In the genomic region with DNA sequence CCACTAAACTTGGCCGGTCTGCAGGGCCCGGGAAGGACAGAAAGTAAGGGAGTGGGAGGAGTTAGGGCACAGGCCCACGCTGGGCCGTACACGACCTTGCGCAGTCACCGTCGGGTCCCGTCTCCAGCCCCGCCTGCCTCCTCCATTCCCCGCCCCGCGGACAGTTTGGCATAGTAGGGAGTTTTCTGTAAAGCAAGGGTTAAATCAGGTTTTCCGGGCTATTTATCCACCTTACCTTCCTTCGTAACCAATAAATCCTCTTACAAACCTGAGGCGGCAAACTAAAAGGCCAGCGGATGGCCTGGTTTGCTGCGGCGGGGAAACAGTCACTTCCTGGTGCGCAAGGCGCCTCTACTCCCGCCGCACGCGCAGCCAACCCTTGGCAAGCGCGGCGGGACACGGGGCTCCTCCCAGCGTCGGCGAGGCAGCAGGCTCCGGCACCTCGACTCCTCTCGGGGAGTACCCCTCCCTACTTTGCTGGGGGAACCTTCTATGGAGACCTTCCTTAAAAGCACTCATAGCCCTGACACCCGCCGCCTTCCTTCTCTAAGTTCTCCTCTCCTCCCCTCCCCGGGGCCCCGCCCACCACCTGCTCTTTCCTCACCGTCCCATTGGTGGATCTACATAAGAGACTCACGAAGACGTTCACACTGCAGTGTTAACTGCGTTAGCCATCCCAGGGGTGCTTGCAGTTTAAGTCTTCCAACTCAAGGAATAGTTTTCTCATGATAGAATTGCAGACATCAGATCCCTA, we compare ENCODE assay signal across 1 cellular context.
TF ChIP-seq lines count a peak whose summit lies in the region.

A gene with protein sequence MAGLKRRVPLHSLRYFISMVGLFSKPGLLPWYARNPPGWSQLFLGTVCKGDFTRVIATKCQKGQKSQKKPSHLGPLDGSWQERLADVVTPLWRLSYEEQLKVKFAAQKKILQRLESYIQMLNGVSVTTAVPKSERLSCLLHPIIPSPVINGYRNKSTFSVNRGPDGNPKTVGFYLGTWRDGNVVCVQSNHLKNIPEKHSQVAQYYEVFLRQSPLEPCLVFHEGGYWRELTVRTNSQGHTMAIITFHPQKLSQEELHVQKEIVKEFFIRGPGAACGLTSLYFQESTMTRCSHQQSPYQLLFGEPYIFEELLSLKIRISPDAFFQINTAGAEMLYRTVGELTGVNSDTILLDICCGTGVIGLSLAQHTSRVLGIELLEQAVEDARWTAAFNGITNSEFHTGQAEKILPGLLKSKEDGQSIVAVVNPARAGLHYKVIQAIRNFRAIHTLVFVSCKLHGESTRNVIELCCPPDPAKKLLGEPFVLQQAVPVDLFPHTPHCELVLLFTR (minus strand): TSS at position 563 of the 754 bp plus-strand sequence. CDS start 9,822 bp downstream, outside the sequence.

TF ChIP-seq in K562, 482 proteins besides CTCF, POLR2A, EP300 and RAD21 (continued from another document and continues in another):
- TF ChIP-seq, protein P1, sequence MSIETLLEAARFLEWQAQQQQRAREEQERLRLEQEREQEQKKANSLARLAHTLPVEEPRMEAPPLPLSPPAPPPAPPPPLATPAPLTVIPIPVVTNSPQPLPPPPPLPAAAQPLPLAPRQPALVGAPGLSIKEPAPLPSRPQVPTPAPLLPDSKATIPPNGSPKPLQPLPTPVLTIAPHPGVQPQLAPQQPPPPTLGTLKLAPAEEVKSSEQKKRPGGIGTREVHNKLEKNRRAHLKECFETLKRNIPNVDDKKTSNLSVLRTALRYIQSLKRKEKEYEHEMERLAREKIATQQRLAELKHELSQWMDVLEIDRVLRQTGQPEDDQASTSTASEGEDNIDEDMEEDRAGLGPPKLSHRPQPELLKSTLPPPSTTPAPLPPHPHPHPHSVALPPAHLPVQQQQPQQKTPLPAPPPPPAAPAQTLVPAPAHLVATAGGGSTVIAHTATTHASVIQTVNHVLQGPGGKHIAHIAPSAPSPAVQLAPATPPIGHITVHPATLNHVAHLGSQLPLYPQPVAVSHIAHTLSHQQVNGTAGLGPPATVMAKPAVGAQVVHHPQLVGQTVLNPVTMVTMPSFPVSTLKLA (conservative IDR thresholded peaks at IDR 0.05), result peak; percentile 69 to 79
- TF ChIP-seq, protein P2, sequence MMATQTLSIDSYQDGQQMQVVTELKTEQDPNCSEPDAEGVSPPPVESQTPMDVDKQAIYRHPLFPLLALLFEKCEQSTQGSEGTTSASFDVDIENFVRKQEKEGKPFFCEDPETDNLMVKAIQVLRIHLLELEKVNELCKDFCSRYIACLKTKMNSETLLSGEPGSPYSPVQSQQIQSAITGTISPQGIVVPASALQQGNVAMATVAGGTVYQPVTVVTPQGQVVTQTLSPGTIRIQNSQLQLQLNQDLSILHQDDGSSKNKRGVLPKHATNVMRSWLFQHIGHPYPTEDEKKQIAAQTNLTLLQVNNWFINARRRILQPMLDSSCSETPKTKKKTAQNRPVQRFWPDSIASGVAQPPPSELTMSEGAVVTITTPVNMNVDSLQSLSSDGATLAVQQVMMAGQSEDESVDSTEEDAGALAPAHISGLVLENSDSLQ (IDR thresholded peaks at IDR 0.05), result 0 out of 2 replicates have a peak, but pooled peaks have one; percentile 17
- peak; percentile 80 for TF ChIP-seq POLR2B (IDR thresholded peaks at IDR 0.05; ENCODE audit: low read depth, partially characterized antibody)
- 0 out of 2 replicates have a peak, but pooled peaks have one; percentile 51 for TF ChIP-seq BRD4 (IDR thresholded peaks at IDR 0.05)
- TF ChIP-seq POLR2AphosphoS5 (IDR thresholded peaks at IDR 0.05; ENCODE audit: control insufficient read depth, insufficient read depth, low read depth, low read length), result peak; percentile 40; the same call in 1 of the 2 replicates
- TF ChIP-seq ATF1 (CRISPR knock-in tag; IDR thresholded peaks at IDR 0.05), result no peak
- TF ChIP-seq ATF1 (tag; IDR thresholded peaks at IDR 0.05), result peak; percentile 70
- TF ChIP-seq NR2C2 (CRISPR knock-in tag; IDR thresholded peaks at IDR 0.05), result no peak
- peak; percentile 67 for TF ChIP-seq NR2C2 (tag; IDR thresholded peaks at IDR 0.05)
- no peak for TF ChIP-seq CHD4 (IDR thresholded peaks at IDR 0.05; ENCODE audit: insufficient read depth, insufficient replicate concordance, low read depth, low read length, poor library complexity, severe bottlenecking)
- no peak for TF ChIP-seq ZNF143 (CRISPR knock-in tag; IDR thresholded peaks at IDR 0.05)
- no peak for TF ChIP-seq STAT5B (CRISPR knock-in tag; IDR thresholded peaks at IDR 0.05)
- peak; percentile 84 for TF ChIP-seq ZFX (CRISPR knock-in tag; IDR thresholded peaks at IDR 0.05)
- peak; percentile 30 for TF ChIP-seq TBP (optimal IDR thresholded peaks at IDR 0.05; ENCODE audit: low read depth, low read length)
- TF ChIP-seq CBX1 (IDR thresholded peaks at IDR 0.05; ENCODE audit: low read depth), result peak; percentile 52; the same call in 1 of the 2 replicates
- TF ChIP-seq PHF8 (IDR thresholded peaks at IDR 0.05; ENCODE audit: borderline replicate concordance, low read length), result peak; percentile 65
- TF ChIP-seq NR1H2 (CRISPR knock-in tag; IDR thresholded peaks at IDR 0.05), result no peak
- TF ChIP-seq, protein P3, sequence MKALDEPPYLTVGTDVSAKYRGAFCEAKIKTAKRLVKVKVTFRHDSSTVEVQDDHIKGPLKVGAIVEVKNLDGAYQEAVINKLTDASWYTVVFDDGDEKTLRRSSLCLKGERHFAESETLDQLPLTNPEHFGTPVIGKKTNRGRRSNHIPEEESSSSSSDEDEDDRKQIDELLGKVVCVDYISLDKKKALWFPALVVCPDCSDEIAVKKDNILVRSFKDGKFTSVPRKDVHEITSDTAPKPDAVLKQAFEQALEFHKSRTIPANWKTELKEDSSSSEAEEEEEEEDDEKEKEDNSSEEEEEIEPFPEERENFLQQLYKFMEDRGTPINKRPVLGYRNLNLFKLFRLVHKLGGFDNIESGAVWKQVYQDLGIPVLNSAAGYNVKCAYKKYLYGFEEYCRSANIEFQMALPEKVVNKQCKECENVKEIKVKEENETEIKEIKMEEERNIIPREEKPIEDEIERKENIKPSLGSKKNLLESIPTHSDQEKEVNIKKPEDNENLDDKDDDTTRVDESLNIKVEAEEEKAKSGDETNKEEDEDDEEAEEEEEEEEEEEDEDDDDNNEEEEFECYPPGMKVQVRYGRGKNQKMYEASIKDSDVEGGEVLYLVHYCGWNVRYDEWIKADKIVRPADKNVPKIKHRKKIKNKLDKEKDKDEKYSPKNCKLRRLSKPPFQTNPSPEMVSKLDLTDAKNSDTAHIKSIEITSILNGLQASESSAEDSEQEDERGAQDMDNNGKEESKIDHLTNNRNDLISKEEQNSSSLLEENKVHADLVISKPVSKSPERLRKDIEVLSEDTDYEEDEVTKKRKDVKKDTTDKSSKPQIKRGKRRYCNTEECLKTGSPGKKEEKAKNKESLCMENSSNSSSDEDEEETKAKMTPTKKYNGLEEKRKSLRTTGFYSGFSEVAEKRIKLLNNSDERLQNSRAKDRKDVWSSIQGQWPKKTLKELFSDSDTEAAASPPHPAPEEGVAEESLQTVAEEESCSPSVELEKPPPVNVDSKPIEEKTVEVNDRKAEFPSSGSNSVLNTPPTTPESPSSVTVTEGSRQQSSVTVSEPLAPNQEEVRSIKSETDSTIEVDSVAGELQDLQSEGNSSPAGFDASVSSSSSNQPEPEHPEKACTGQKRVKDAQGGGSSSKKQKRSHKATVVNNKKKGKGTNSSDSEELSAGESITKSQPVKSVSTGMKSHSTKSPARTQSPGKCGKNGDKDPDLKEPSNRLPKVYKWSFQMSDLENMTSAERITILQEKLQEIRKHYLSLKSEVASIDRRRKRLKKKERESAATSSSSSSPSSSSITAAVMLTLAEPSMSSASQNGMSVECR (CRISPR knock-in tag; IDR thresholded peaks at IDR 0.05), result peak; percentile 50
- TF ChIP-seq POLR2H (tag; IDR thresholded peaks at IDR 0.05; ENCODE audit: low read depth), result 0 out of 2 replicates have a peak, but pooled peaks have one; percentile 54
- TF ChIP-seq, protein P4, sequence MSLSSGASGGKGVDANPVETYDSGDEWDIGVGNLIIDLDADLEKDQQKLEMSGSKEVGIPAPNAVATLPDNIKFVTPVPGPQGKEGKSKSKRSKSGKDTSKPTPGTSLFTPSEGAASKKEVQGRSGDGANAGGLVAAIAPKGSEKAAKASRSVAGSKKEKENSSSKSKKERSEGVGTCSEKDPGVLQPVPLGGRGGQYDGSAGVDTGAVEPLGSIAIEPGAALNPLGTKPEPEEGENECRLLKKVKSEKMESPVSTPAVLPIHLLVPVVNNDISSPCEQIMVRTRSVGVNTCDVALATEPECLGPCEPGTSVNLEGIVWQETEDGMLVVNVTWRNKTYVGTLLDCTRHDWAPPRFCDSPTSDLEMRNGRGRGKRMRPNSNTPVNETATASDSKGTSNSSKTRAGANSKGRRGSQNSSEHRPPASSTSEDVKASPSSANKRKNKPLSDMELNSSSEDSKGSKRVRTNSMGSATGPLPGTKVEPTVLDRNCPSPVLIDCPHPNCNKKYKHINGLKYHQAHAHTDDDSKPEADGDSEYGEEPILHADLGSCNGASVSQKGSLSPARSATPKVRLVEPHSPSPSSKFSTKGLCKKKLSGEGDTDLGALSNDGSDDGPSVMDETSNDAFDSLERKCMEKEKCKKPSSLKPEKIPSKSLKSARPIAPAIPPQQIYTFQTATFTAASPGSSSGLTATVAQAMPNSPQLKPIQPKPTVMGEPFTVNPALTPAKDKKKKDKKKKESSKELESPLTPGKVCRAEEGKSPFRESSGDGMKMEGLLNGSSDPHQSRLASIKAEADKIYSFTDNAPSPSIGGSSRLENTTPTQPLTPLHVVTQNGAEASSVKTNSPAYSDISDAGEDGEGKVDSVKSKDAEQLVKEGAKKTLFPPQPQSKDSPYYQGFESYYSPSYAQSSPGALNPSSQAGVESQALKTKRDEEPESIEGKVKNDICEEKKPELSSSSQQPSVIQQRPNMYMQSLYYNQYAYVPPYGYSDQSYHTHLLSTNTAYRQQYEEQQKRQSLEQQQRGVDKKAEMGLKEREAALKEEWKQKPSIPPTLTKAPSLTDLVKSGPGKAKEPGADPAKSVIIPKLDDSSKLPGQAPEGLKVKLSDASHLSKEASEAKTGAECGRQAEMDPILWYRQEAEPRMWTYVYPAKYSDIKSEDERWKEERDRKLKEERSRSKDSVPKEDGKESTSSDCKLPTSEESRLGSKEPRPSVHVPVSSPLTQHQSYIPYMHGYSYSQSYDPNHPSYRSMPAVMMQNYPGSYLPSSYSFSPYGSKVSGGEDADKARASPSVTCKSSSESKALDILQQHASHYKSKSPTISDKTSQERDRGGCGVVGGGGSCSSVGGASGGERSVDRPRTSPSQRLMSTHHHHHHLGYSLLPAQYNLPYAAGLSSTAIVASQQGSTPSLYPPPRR (CRISPR knock-in tag; IDR thresholded peaks at IDR 0.05; ENCODE audit: borderline replicate concordance), result no peak
- peak in 1 of 2 experiments; percentile 66; a peak in 2 of 4 replicates for TF ChIP-seq MAZ (CRISPR knock-in tag; conservative IDR thresholded peaks at IDR 0.05 in 1 of 2, IDR thresholded peaks at IDR 0.05 in 1 of 2)
- peak; percentile 70 for TF ChIP-seq MEIS2 (IDR thresholded peaks at IDR 0.05; ENCODE audit: partially characterized antibody)
- TF ChIP-seq MYC (IDR thresholded peaks at IDR 0.05; ENCODE audit: low read depth, low read length), result peak; percentile 55; the same call in 1 of the 2 replicates
- peak; percentile 62; the same call in 1 of the 2 replicates for TF ChIP-seq MYC (CRISPR knock-in tag; IDR thresholded peaks at IDR 0.05; ENCODE audit: borderline replicate concordance, low read depth)
- TF ChIP-seq NRF1 (conservative IDR thresholded peaks at IDR 0.05 in 1 of 2, IDR thresholded peaks at IDR 0.05 in 1 of 2), result peak; percentile 93 to 94
- peak; percentile 83 for TF ChIP-seq RBFOX2 (IDR thresholded peaks at IDR 0.05; ENCODE audit: low read depth, low read length)
- TF ChIP-seq EP400 (IDR thresholded peaks at IDR 0.05), result peak; percentile 81
- no peak for TF ChIP-seq MEF2A (IDR thresholded peaks at IDR 0.05; ENCODE audit: control insufficient read depth, low read depth, low read length)
- TF ChIP-seq CXXC5 (CRISPR knock-in tag; IDR thresholded peaks at IDR 0.05), result peak; percentile 78
- TF ChIP-seq SAFB (IDR thresholded peaks at IDR 0.05; ENCODE audit: borderline replicate concordance, low read depth, low read length), result no peak
- TF ChIP-seq COPS2 (conservative IDR thresholded peaks at IDR 0.05), result no peak
- TF ChIP-seq ELF1 (tag; IDR thresholded peaks at IDR 0.05), result peak; percentile 83
- no peak for TF ChIP-seq BRF1 (IDR thresholded peaks at IDR 0.05; ENCODE audit: borderline replicate concordance, extremely low read depth, insufficient read length)
- TF ChIP-seq ZNF699 (CRISPR knock-in tag; IDR thresholded peaks at IDR 0.05; ENCODE audit: insufficient replicate concordance), result no peak
- TF ChIP-seq ESRRA (IDR thresholded peaks at IDR 0.05; ENCODE audit: borderline replicate concordance, low read depth), result no peak
- TF ChIP-seq, protein P5, sequence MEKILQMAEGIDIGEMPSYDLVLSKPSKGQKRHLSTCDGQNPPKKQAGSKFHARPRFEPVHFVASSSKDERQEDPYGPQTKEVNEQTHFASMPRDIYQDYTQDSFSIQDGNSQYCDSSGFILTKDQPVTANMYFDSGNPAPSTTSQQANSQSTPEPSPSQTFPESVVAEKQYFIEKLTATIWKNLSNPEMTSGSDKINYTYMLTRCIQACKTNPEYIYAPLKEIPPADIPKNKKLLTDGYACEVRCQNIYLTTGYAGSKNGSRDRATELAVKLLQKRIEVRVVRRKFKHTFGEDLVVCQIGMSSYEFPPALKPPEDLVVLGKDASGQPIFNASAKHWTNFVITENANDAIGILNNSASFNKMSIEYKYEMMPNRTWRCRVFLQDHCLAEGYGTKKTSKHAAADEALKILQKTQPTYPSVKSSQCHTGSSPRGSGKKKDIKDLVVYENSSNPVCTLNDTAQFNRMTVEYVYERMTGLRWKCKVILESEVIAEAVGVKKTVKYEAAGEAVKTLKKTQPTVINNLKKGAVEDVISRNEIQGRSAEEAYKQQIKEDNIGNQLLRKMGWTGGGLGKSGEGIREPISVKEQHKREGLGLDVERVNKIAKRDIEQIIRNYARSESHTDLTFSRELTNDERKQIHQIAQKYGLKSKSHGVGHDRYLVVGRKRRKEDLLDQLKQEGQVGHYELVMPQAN (IDR thresholded peaks at IDR 0.05; ENCODE audit: borderline replicate concordance), result peak; percentile 52; the same call in 1 of the 2 replicates
- TF ChIP-seq, protein P6, sequence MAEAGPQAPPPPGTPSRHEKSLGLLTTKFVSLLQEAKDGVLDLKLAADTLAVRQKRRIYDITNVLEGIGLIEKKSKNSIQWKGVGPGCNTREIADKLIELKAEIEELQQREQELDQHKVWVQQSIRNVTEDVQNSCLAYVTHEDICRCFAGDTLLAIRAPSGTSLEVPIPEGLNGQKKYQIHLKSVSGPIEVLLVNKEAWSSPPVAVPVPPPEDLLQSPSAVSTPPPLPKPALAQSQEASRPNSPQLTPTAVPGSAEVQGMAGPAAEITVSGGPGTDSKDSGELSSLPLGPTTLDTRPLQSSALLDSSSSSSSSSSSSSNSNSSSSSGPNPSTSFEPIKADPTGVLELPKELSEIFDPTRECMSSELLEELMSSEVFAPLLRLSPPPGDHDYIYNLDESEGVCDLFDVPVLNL (CRISPR knock-in tag; IDR thresholded peaks at IDR 0.05; ENCODE audit: low read depth), result no peak
- no peak for TF ChIP-seq CBFB (CRISPR knock-in tag; IDR thresholded peaks at IDR 0.05)
- TF ChIP-seq CCNT2 (IDR thresholded peaks at IDR 0.05; ENCODE audit: borderline replicate concordance, extremely low read depth, insufficient read length, low read depth, low read length), result peak; percentile 39
- no peak for TF ChIP-seq XRCC3 (IDR thresholded peaks at IDR 0.05)
- TF ChIP-seq NFRKB (IDR thresholded peaks at IDR 0.05; ENCODE audit: low read depth), result no peak
- no peak for TF ChIP-seq U2AF2 (optimal IDR thresholded peaks at IDR 0.05; ENCODE audit: low read depth, low read length)
- TF ChIP-seq JUN (IDR thresholded peaks at IDR 0.05; ENCODE audit: borderline replicate concordance, low read depth, low read length), result no peak
- TF ChIP-seq JUN (CRISPR knock-in tag; IDR thresholded peaks at IDR 0.05; ENCODE audit: borderline replicate concordance), result no peak
- TF ChIP-seq PHF20 (IDR thresholded peaks at IDR 0.05; ENCODE audit: partially characterized antibody), result peak; percentile 71
